17 cellular contexts compared by ENCODE assay signal in genomic region chr3:191105418-191105817, GRCh38.
DNase-seq lines count a peak whose midpoint lies in the region; ATAC-seq, FAIRE-seq and TF ChIP-seq lines count a peak whose summit lies in the region.
"Had no signal": no experiment of that assay in that cellular context is flagged by ENCODE, and none has a peak within 500 bp of the region (broad histone marks: within the 10 kb centered on the region; RNA-seq: fewer than 3 reads in every experiment).

No MANE protein-coding gene starts in this region.

- no peak for TF ChIP-seq POLR2A in GM12891 (IDR thresholded peaks at IDR 0.05; ENCODE audit: low read depth, low read length)

- H3K36me3 Mint-ChIP-seq in progenitor cell of endocrine pancreas (ENCODE audit: insufficient read depth), result no peaks in the 10 kb centered on the region

- peak; percentile 28 for FAIRE-seq in GM12891 (lab: Jason Lieb, UNC)
- FAIRE-seq: K562 had no signal

- H3K27me3 Mint-ChIP-seq in progenitor cell of endocrine pancreas, result no peaks in the 10 kb centered on the region
- H3K27me3 Mint-ChIP-seq: activated CD8-positive, alpha-beta T cell treated with anti-CD3 and anti-CD28 coated beads for 36 hours had no signal

- H3K4me3 Mint-ChIP-seq in progenitor cell of endocrine pancreas (ENCODE audit: low read depth), result no peak overlapping the region
- H3K4me3 Mint-ChIP-seq: activated CD8-positive, alpha-beta T cell treated with anti-CD3 and anti-CD28 coated beads for 36 hours; T-helper 2 cell treated with Interferon-gamma antibody and Interleukin-4, amounts not matched to agents 5 μg/mL and 100 μg/mL, for 36 hours had no signal

- peaks cover 0 to 2% (median 0%) of the 10 kb centered on the region in 3 donors for H3K27me3 ChIP-seq in psoas muscle (ENCODE audit: insufficient read depth in 3 of 3, low read length in 2 of 3)
- H3K27me3 ChIP-seq: brain microvascular endothelial cell had no signal

- H3K27ac Mint-ChIP-seq in progenitor cell of endocrine pancreas, result no peak overlapping the region
- H3K27ac Mint-ChIP-seq: activated CD8-positive, alpha-beta T cell treated with anti-CD3 and anti-CD28 coated beads for 36 hours; T-helper 2 cell treated with Interferon-gamma antibody and Interleukin-4, amounts not matched to agents 5 μg/mL and 100 μg/mL, for 36 hours had no signal

- H3K36me3 ChIP-seq in psoas muscle (ENCODE audit: insufficient read depth in 1 of 2, low read depth in 1 of 2), result no peaks in the 10 kb centered on the region
- H3K36me3 ChIP-seq: brain microvascular endothelial cell had no signal

- H3K27ac ChIP-seq in psoas muscle, result no peak overlapping the region
- H3K27ac ChIP-seq: brain microvascular endothelial cell had no signal

- no peaks in the 10 kb centered on the region for H3K9me3 Mint-ChIP-seq in progenitor cell of endocrine pancreas (ENCODE audit: low read depth)
- H3K9me3 Mint-ChIP-seq: T-helper 2 cell treated with Interferon-gamma antibody and Interleukin-4, amounts not matched to agents 5 μg/mL and 100 μg/mL, for 36 hours had no signal

- intact Hi-C loops in psoas muscle (cut with DNase I), result no loop called here

- no peaks in the 10 kb centered on the region for H3K4me1 Mint-ChIP-seq in progenitor cell of endocrine pancreas (ENCODE audit: low read depth)

- WGBS in psoas muscle, 3 donors, result 56 to 68% (median 60%) methylated on average over 3 of the region's 3 CpGs

- no peak overlapping the region for H3K4me3 ChIP-seq in psoas muscle
- H3K4me3 ChIP-seq: K562, mucosa of descending colon had no signal

- TF ChIP-seq CTCF in psoas muscle (IDR thresholded peaks at IDR 0.05) (no peak), progenitor cell of endocrine pancreas (IDR thresholded peaks at IDR 0.05; ENCODE audit: unreplicated experiment) (no peak)

- ATAC-seq in GM19468 (IDR thresholded peaks at IDR 0.05; ENCODE audit: extremely low read depth, unreplicated experiment) (peak; percentile 49), HG02884 (IDR thresholded peaks at IDR 0.05; ENCODE audit: unreplicated experiment) (peak; percentile 89), HG03558 (IDR thresholded peaks at IDR 0.05; ENCODE audit: extremely low read depth, unreplicated experiment) (peak; percentile 74), psoas muscle (no peak)
- ATAC-seq: activated CD8-positive, alpha-beta T cell treated with anti-CD3 and anti-CD28 coated beads for 36 hours; K562; mucosa of descending colon had no signal

- no peak for DNase-seq in GM12891 (ENCODE audit: insufficient read length, low spot score)
- no peak for DNase-seq in psoas muscle
- no peak for DNase-seq in hepatic stellate cell (ENCODE audit: low spot score)
- no peak for DNase-seq in progenitor cell of endocrine pancreas (ENCODE audit: low spot score, unreplicated experiment)
- no peak for DNase-seq in NCI-H1417 (lab: John Stamatoyannopoulos, UW)
- DNase-seq: activated CD8-positive, alpha-beta T cell treated with anti-CD3 and anti-CD28 coated beads for 36 hours; activated naive CD4-positive, alpha-beta T cell treated with Interleukin-2 at 50 U/mL for 16 hours; brain microvascular endothelial cell; COR-L47; mucosa of descending colon; NCI-H524 treated with DMSO at 0.1 percent for 48 hours; stimulated activated CD4-positive, alpha-beta T cell treated with anti-CD3 and anti-CD28 coated beads, Interleukin-2, amount 100 ng/mL, for 24 hours had no signal

- H3K4me1 ChIP-seq in psoas muscle, result no peaks in the 10 kb centered on the region

- no peaks in the 10 kb centered on the region for H3K9me3 ChIP-seq in psoas muscle
- H3K9me3 ChIP-seq: mucosa of descending colon had no signal

TF ChIP-seq in GM12891, 5 proteins besides CTCF, POLR2A, EP300 and RAD21:
- TF ChIP-seq TAF1 (IDR thresholded peaks at IDR 0.05; ENCODE audit: low read depth, low read length) (no peak), PAX5 (IDR thresholded peaks at IDR 0.05; ENCODE audit: insufficient read depth, low read length, severe bottlenecking) (peak; percentile 45)

Comparison
In these comparisons a context has a peak if more than half of its experiments do, and no peak if none do; other contexts are left out.
1. ATAC-seq: peak in GM19468 (single experiment), HG02884 (single experiment) and HG03558 (single experiment); none in psoas muscle (0 of 4).